ENCODE assay signal across 1 cellular context in genomic region chr15:44728576-44729393, GRCh38.
TF ChIP-seq lines count a peak whose summit lies in the region.

No MANE protein-coding gene starts in this region.

TF ChIP-seq in WTC11, 78 proteins besides CTCF, POLR2A, EP300 and RAD21 (continued from another document):
- TF ChIP-seq, protein P1, sequence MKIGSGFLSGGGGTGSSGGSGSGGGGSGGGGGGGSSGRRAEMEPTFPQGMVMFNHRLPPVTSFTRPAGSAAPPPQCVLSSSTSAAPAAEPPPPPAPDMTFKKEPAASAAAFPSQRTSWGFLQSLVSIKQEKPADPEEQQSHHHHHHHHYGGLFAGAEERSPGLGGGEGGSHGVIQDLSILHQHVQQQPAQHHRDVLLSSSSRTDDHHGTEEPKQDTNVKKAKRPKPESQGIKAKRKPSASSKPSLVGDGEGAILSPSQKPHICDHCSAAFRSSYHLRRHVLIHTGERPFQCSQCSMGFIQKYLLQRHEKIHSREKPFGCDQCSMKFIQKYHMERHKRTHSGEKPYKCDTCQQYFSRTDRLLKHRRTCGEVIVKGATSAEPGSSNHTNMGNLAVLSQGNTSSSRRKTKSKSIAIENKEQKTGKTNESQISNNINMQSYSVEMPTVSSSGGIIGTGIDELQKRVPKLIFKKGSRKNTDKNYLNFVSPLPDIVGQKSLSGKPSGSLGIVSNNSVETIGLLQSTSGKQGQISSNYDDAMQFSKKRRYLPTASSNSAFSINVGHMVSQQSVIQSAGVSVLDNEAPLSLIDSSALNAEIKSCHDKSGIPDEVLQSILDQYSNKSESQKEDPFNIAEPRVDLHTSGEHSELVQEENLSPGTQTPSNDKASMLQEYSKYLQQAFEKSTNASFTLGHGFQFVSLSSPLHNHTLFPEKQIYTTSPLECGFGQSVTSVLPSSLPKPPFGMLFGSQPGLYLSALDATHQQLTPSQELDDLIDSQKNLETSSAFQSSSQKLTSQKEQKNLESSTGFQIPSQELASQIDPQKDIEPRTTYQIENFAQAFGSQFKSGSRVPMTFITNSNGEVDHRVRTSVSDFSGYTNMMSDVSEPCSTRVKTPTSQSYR (CRISPR knock-in tag; IDR thresholded peaks at IDR 0.05): no peak
- TF ChIP-seq, protein P2, sequence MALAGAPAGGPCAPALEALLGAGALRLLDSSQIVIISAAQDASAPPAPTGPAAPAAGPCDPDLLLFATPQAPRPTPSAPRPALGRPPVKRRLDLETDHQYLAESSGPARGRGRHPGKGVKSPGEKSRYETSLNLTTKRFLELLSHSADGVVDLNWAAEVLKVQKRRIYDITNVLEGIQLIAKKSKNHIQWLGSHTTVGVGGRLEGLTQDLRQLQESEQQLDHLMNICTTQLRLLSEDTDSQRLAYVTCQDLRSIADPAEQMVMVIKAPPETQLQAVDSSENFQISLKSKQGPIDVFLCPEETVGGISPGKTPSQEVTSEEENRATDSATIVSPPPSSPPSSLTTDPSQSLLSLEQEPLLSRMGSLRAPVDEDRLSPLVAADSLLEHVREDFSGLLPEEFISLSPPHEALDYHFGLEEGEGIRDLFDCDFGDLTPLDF (CRISPR knock-in tag; IDR thresholded peaks at IDR 0.05): no peak
- TF ChIP-seq EMX1 (CRISPR knock-in tag; IDR thresholded peaks at IDR 0.05): no peak
TF ChIP-seq in WTC11: peak in this region for 7.
